7 cellular contexts compared by ENCODE assay signal in genomic region chr14:68186500-68187276, GRCh38.
DNase-seq lines count a peak whose midpoint lies in the region; ATAC-seq, FAIRE-seq and TF ChIP-seq lines count a peak whose summit lies in the region.
"Not testable (repeated sequence)": the region's sequence is repeated elsewhere in the genome, so short reads cannot be mapped to it uniquely, and the experiment has no call there.

No MANE protein-coding gene starts in this region.

- dilution Hi-C loops in IMR-90 (cut with HindIII; ENCODE audit: low sequenced_read_pairs, unreplicated experiment), result not testable (repeated sequence)

- not testable (repeated sequence) for H3K9ac ChIP-seq in IMR-90 (ENCODE audit: low read depth, low read length); SK-N-SH

- H3K27ac Mint-ChIP-seq in CD4-positive, CD25-positive, alpha-beta regulatory T cell, result peak overlapping the region in 2 of 3 donors; percentile 14 to 63
- H3K27ac Mint-ChIP-seq in progenitor cell of endocrine pancreas, result peak overlapping the region; percentile 46

- peak overlapping the region; percentile 33 for H3K4me3 ChIP-seq in CD4-positive, CD25-positive, alpha-beta regulatory T cell (ENCODE audit: low read depth, low read length)
- not testable (repeated sequence) for H3K4me3 ChIP-seq in IMR-90 (ENCODE audit: insufficient read depth, low read depth, low read length); SK-N-SH (ENCODE audit: low read depth in 2 of 2, low read length in 1 of 2); astrocyte of the spinal cord (ENCODE audit: low read depth, low read length)

- no CpG with 5 or more reads among the region's 5 CpGs for WGBS in IMR-90 (ENCODE audit: extremely low coverage in 2 of 2, insufficient read length in 1 of 2), 2 experiments
- 95% methylated on average over 5 of the region's 5 CpGs for WGBS in SK-N-SH (ENCODE audit: low lambda C conversion rate)

- not testable (repeated sequence) for H4K20me1 ChIP-seq in IMR-90 (ENCODE audit: insufficient read depth, low read length); SK-N-SH (ENCODE audit: insufficient read depth)

- TF ChIP-seq POLR2A in GM12892 (IDR thresholded peaks at IDR 0.05; ENCODE audit: low read depth, low read length); IMR-90 (IDR thresholded peaks at IDR 0.05; ENCODE audit: low read depth, low read length): not testable (repeated sequence)

- not testable (repeated sequence) for H3K9me3 ChIP-seq in CD4-positive, CD25-positive, alpha-beta regulatory T cell (ENCODE audit: control insufficient read depth in 2 of 2, low read length in 2 of 2); IMR-90 (ENCODE audit: control insufficient read depth, insufficient read depth, low read length); SK-N-SH

- not testable (repeated sequence) for H3K36me3 Mint-ChIP-seq in CD4-positive, CD25-positive, alpha-beta regulatory T cell; progenitor cell of endocrine pancreas (ENCODE audit: insufficient read depth)

- CTCF ChIA-PET in IMR-90 (lab: Yijun Ruan, JAX); SK-N-SH (lab: Yijun Ruan, JAX): not testable (repeated sequence)

- intact Hi-C loops in IMR-90 (cut with micrococcal nuclease), result not testable (repeated sequence)

- not testable (repeated sequence) for H4K8ac ChIP-seq in IMR-90 (ENCODE audit: low read depth in 2 of 2, low read length in 2 of 2)

- 0 out of 2 replicates have a peak overlapping the region, but pooled peaks have one; percentile 3 for H2BK20ac ChIP-seq in IMR-90 (ENCODE audit: low read depth, low read length)

- H3K27me3 Mint-ChIP-seq in CD4-positive, CD25-positive, alpha-beta regulatory T cell; progenitor cell of endocrine pancreas: not testable (repeated sequence)

- DNase-seq in CD4-positive, CD25-positive, alpha-beta regulatory T cell; GM12892 (ENCODE audit: insufficient read length); SK-N-SH; progenitor cell of endocrine pancreas (ENCODE audit: low spot score, unreplicated experiment): not testable (repeated sequence)
- peak; percentile 43 for DNase-seq in IMR-90
- peak; percentile 65 for DNase-seq in astrocyte of the spinal cord (ENCODE audit: low read depth, low spot score)
- peak; percentile 60 for DNase-seq in fibroblast of gingiva (ENCODE audit: low read depth)

- H3K4me1 Mint-ChIP-seq in CD4-positive, CD25-positive, alpha-beta regulatory T cell, result peaks cover 10 to 35% (median 25%) of the 10 kb centered on the region in 4 donors
- peaks cover 35% of the 10 kb centered on the region for H3K4me1 Mint-ChIP-seq in progenitor cell of endocrine pancreas (ENCODE audit: low read depth)

- in situ Hi-C loops in IMR-90 (cut with MboI; ENCODE audit: low sequenced_read_pairs); astrocyte of the spinal cord (cut with HindIII; ENCODE audit: low sequenced_read_pairs): not testable (repeated sequence)

- not testable (repeated sequence) for ATAC-seq in CD4-positive, CD25-positive, alpha-beta regulatory T cell (ENCODE audit: low read depth in 2 of 2)
- ATAC-seq in IMR-90 (ENCODE audit: low read depth), result peak; percentile 64

- H3K4me3 Mint-ChIP-seq in CD4-positive, CD25-positive, alpha-beta regulatory T cell, result peak overlapping the region in 3 of 4 donors; percentile 11 to 49 (median 36)
- not testable (repeated sequence) for H3K4me3 Mint-ChIP-seq in progenitor cell of endocrine pancreas (ENCODE audit: low read depth)

- H2AK5ac ChIP-seq in IMR-90 (ENCODE audit: low read depth, low read length), result not testable (repeated sequence)

- H3K4me2 ChIP-seq in IMR-90 (ENCODE audit: low read depth, low read length); SK-N-SH: not testable (repeated sequence)

- FAIRE-seq in GM12892 (lab: Jason Lieb, UNC), result peak; percentile 50

- not testable (repeated sequence) for H4K91ac ChIP-seq in IMR-90 (ENCODE audit: insufficient read depth, low read depth, low read length)

- not testable (repeated sequence) for H2BK15ac ChIP-seq in IMR-90 (ENCODE audit: low read depth, low read length)

- not testable (repeated sequence) for H3K9me1 ChIP-seq in IMR-90 (ENCODE audit: insufficient read depth, low read length)

- H3K9me2 ChIP-seq in SK-N-SH, result not testable (repeated sequence)

- H3K9me3 Mint-ChIP-seq in CD4-positive, CD25-positive, alpha-beta regulatory T cell; progenitor cell of endocrine pancreas (ENCODE audit: low read depth): not testable (repeated sequence)

- not testable (repeated sequence) for H3K36me3 ChIP-seq in CD4-positive, CD25-positive, alpha-beta regulatory T cell (ENCODE audit: control insufficient read depth, insufficient read depth, low read length); IMR-90 (ENCODE audit: control insufficient read depth, insufficient read depth, low read length); SK-N-SH (replicated peaks in 1 of 2; ENCODE audit: control insufficient read depth in 1 of 2, insufficient read depth in 2 of 2, low read length in 1 of 2)

- H2BK5ac ChIP-seq in IMR-90 (ENCODE audit: low read depth, low read length, poor library complexity, severe bottlenecking), result peak overlapping the region; percentile 50

- H3K27ac ChIP-seq in CD4-positive, CD25-positive, alpha-beta regulatory T cell (ENCODE audit: insufficient read depth, low read length, poor library complexity, severe bottlenecking); IMR-90 (ENCODE audit: insufficient read depth, low read length): not testable (repeated sequence)
- peak overlapping the region; percentile 3 to 51; a peak in 3 of 4 replicates for H3K27ac ChIP-seq in SK-N-SH (ENCODE audit: low read depth in 2 of 2, low read length in 1 of 2)

- not testable (repeated sequence) for TF ChIP-seq CTCF in IMR-90 (conservative IDR thresholded peaks at IDR 0.05; ENCODE audit: low read depth, low read length); SK-N-SH (IDR thresholded peaks at IDR 0.05); astrocyte of the spinal cord (IDR thresholded peaks at IDR 0.05; ENCODE audit: low read depth, low read length); progenitor cell of endocrine pancreas (IDR thresholded peaks at IDR 0.05; ENCODE audit: unreplicated experiment)

- not testable (repeated sequence) for H3K79me1 ChIP-seq in IMR-90 (ENCODE audit: low read depth in 1 of 2, low read length in 2 of 2)

- not testable (repeated sequence) for H2BK120ac ChIP-seq in IMR-90 (ENCODE audit: low read depth, low read length)

- not testable (repeated sequence) for H3K4me1 ChIP-seq in CD4-positive, CD25-positive, alpha-beta regulatory T cell (ENCODE audit: control insufficient read depth, insufficient read depth, low read length, poor library complexity, severe bottlenecking); IMR-90 (ENCODE audit: control insufficient read depth, insufficient read depth, low read length); SK-N-SH (ENCODE audit: control insufficient read depth in 1 of 2, insufficient read depth in 2 of 2, low read depth in 1 of 2, low read length in 1 of 2)

- peaks cover 16% of the 10 kb centered on the region for H3F3A ChIP-seq in SK-N-SH (replicated peaks; ENCODE audit: insufficient read depth)

- peak overlapping the region; percentile 16; the same call in 1 of the 2 replicates for H3K18ac ChIP-seq in IMR-90 (ENCODE audit: low read depth, low read length)

- H2AFZ ChIP-seq in IMR-90 (replicated peaks; ENCODE audit: low read length, poor library complexity); SK-N-SH (ENCODE audit: low read depth): not testable (repeated sequence)

- not testable (repeated sequence) for H3K79me2 ChIP-seq in SK-N-SH (ENCODE audit: insufficient read depth)

- POLR2A ChIA-PET in IMR-90 (lab: Charles Lee; ENCODE audit: unreplicated experiment); SK-N-SH (lab: Yijun Ruan, JAX): not testable (repeated sequence)

- not testable (repeated sequence) for H3K27me3 ChIP-seq in CD4-positive, CD25-positive, alpha-beta regulatory T cell (ENCODE audit: control insufficient read depth, insufficient read depth, low read length); IMR-90 (ENCODE audit: control insufficient read depth, insufficient read depth, low read length); SK-N-SH (ENCODE audit: insufficient read depth)

- not testable (repeated sequence) for TF ChIP-seq RAD21 in IMR-90 (IDR thresholded peaks at IDR 0.05; ENCODE audit: low read length); SK-N-SH (IDR thresholded peaks at IDR 0.05; ENCODE audit: low read length)

- H3K56ac ChIP-seq in IMR-90 (ENCODE audit: extremely low read depth, insufficient read depth, low read length), result not testable (repeated sequence)

- H4K5ac ChIP-seq in IMR-90 (ENCODE audit: low read depth, low read length), result not testable (repeated sequence)

- H2AK9ac ChIP-seq in IMR-90 (replicated peaks; ENCODE audit: low read depth, low read length, poor library complexity), result not testable (repeated sequence)

- TF ChIP-seq EP300 in SK-N-SH (IDR thresholded peaks at IDR 0.05; ENCODE audit: borderline replicate concordance in 1 of 2, low read depth in 1 of 2, low read length in 1 of 2), result peak in 1 of 2 experiments; percentile 64; a peak in 1 of 4 replicates

- not testable (repeated sequence) for BruUV-seq in IMR-90 (replicated peaks; lab: Mats Ljungman, UMichigan)

- not testable (repeated sequence) for H3K23ac ChIP-seq in IMR-90 (ENCODE audit: low read depth, low read length)

- H3K4ac ChIP-seq in IMR-90 (ENCODE audit: low read depth, low read length), result not testable (repeated sequence)

- H3K14ac ChIP-seq in IMR-90 (replicated peaks; ENCODE audit: low read depth, low read length), result not testable (repeated sequence)

TF ChIP-seq in SK-N-SH, 30 proteins besides CTCF, POLR2A, EP300 and RAD21 (continues in another document):
- TF ChIP-seq TCF12 (IDR thresholded peaks at IDR 0.05), result peak; percentile 71
- TF ChIP-seq PBX3 (IDR thresholded peaks at IDR 0.05), result peak; percentile 51; the same call in 1 of the 2 replicates
- peak; percentile 71; the same call in 1 of the 2 replicates for TF ChIP-seq NFIC (IDR thresholded peaks at IDR 0.05; ENCODE audit: borderline replicate concordance)
